6 cellular contexts compared by ENCODE assay signal in genomic region chr2:202575194-202575593, GRCh38. TPM values are rescaled to one million over a fixed set of nuclear protein-coding genes. Genes with fewer than 3 reads are reported as not detected.
DNase-seq lines count a peak whose midpoint lies in the region; ATAC-seq, FAIRE-seq and TF ChIP-seq lines count a peak whose summit lies in the region.
"Not testable (repeated sequence)": the region's sequence is repeated elsewhere in the genome, so short reads cannot be mapped to it uniquely, and the experiment has no call there.

No MANE protein-coding gene starts in this region.

- TF ChIP-seq RAD21 in IMR-90 (IDR thresholded peaks at IDR 0.05; ENCODE audit: low read length); GM12878 (IDR thresholded peaks at IDR 0.05; ENCODE audit: insufficient read depth, low read depth, low read length); HepG2 (CRISPR knock-in tag; IDR thresholded peaks at IDR 0.05): not testable (repeated sequence)

- not testable (repeated sequence) for H3K4me3 ChIP-seq in IMR-90 (ENCODE audit: insufficient read depth, low read depth, low read length); GM12878; HepG2 (replicated peaks in 1 of 3; ENCODE audit: insufficient read depth in 1 of 3, low read depth in 2 of 3, low read length in 3 of 3)
- H3K4me3 ChIP-seq in testis, result peak overlapping the region in 1 of 2 donors; percentile 3

- not testable (repeated sequence) for H3K36me3 Mint-ChIP-seq in WTC11

- not testable (repeated sequence) for H2AK5ac ChIP-seq in IMR-90 (ENCODE audit: low read depth, low read length)

- H3K18ac ChIP-seq in IMR-90 (ENCODE audit: low read depth, low read length), result not testable (repeated sequence)

- RAD21 ChIA-PET in GM12878 (lab: Charles Lee; ENCODE audit: unreplicated experiment), result interaction anchor here (0.8 to 1.0 kb wide), 2 partner anchors 183 to 878 kb away, joined by 3 to 5 read pairs; no protein-coding TSS in a partner anchor

- H3K36me3 ChIP-seq in IMR-90 (ENCODE audit: control insufficient read depth, insufficient read depth, low read length); GM12878 (ENCODE audit: control insufficient read depth in 2 of 2, insufficient read depth in 2 of 2, low read length in 1 of 2); HepG2 (replicated peaks in 1 of 2; ENCODE audit: control insufficient read depth in 1 of 2, insufficient read depth in 2 of 2, low read length in 2 of 2); testis (ENCODE audit: low read depth, missing control alignments): not testable (repeated sequence)

- H4K20me1 ChIP-seq in IMR-90 (ENCODE audit: insufficient read depth, low read length); GM12878 (ENCODE audit: control insufficient read depth, insufficient read depth); HepG2 (ENCODE audit: insufficient read depth, low read length): not testable (repeated sequence)

- H3K9me3 ChIP-seq in IMR-90 (ENCODE audit: control insufficient read depth, insufficient read depth, low read length); GM12878 (replicated peaks; ENCODE audit: control insufficient read depth, insufficient read depth, low read length); HepG2 (ENCODE audit: low read length); testis: not testable (repeated sequence)

- TF ChIP-seq CTCF in IMR-90 (conservative IDR thresholded peaks at IDR 0.05; ENCODE audit: low read depth, low read length); WTC11 (IDR thresholded peaks at IDR 0.05); GM12878 (IDR thresholded peaks at IDR 0.05 in 2 of 3, conservative IDR thresholded peaks at IDR 0.05 in 1 of 3; ENCODE audit: control insufficient read depth in 2 of 3, extremely low read depth in 1 of 3, insufficient read depth in 1 of 3, low read depth in 3 of 3, low read length in 3 of 3); HepG2 (CRISPR knock-in tag; IDR thresholded peaks at IDR 0.05); testis (IDR thresholded peaks at IDR 0.05): not testable (repeated sequence)

- H3K9ac ChIP-seq in IMR-90 (ENCODE audit: low read depth, low read length); GM12878 (ENCODE audit: control insufficient read depth, insufficient read depth, low read length); HepG2 (ENCODE audit: insufficient read depth, low read depth, low read length): not testable (repeated sequence)

- not testable (repeated sequence) for H2BK15ac ChIP-seq in IMR-90 (ENCODE audit: low read depth, low read length)

- H3K4me3 Mint-ChIP-seq in WTC11, result not testable (repeated sequence)

- POLR2A ChIA-PET in IMR-90 (lab: Charles Lee; ENCODE audit: unreplicated experiment); WTC11 (lab: Charles Lee); HepG2 (lab: Yijun Ruan, JAX): not testable (repeated sequence)
- POLR2A ChIA-PET in GM12878 (lab: Charles Lee), result interaction anchor here (1.1 kb wide), 1 partner anchor 878 kb away, joined by 8 read pairs; no protein-coding TSS in a partner anchor

- in situ Hi-C loops in IMR-90 (cut with MboI; ENCODE audit: low sequenced_read_pairs), result loop anchor here (25.0 kb wide), 1 partner anchor 1337 kb away; no protein-coding TSS in a partner anchor
- in situ Hi-C loops in GM12878 (cut with MboI), result loop anchor here (10.0 to 25.0 kb wide), 2 partner anchors 870 to 1237 kb away; no protein-coding TSS in a partner anchor
- in situ Hi-C loops in HepG2 (cut with HindIII; ENCODE audit: extremely low pct_ligation_motif_present, low pct_unique_long_range_greater_than_20kb), result loop anchor here (25.0 kb wide), 2 partner anchors 562 to 1237 kb away; no protein-coding TSS in a partner anchor

- not testable (repeated sequence) for TF ChIP-seq EP300 in GM12878 (IDR thresholded peaks at IDR 0.05; ENCODE audit: borderline replicate concordance in 1 of 2, control insufficient read depth in 1 of 2, low read depth in 2 of 2, low read length in 2 of 2); HepG2 (IDR thresholded peaks at IDR 0.05; ENCODE audit: low read depth in 2 of 2, low read length in 2 of 2); HepG2 (CRISPR knock-in tag; IDR thresholded peaks at IDR 0.05; ENCODE audit: borderline replicate concordance)

- H4K8ac ChIP-seq in IMR-90 (ENCODE audit: low read depth in 2 of 2, low read length in 2 of 2), result not testable (repeated sequence)

- intact Hi-C loops in IMR-90 (cut with micrococcal nuclease) (loop anchor here (10.0 kb wide), 1 partner anchor 460 kb away; no protein-coding TSS in a partner anchor), GM12878 (cut with micrococcal nuclease; ENCODE audit: unreplicated experiment) (loop anchor here (2.0 kb wide), 2 partner anchors 296 to 880 kb away; partner anchors contain the start of gene ICA1L), HepG2 (cut with micrococcal nuclease; ENCODE audit: unreplicated experiment) (loop anchor here (10.0 kb wide), 2 partner anchors 650 to 1240 kb away; no protein-coding TSS in a partner anchor)
- intact Hi-C loops in testis (cut with DNase I; ENCODE audit: low total_unique reads), result not testable (repeated sequence)

- WGBS in IMR-90 (ENCODE audit: extremely low coverage in 2 of 2, insufficient read length in 1 of 2), 2 experiments, result 100% methylated on average over 1 of the region's 5 CpGs; no CpG with 5 or more reads in 1 of the 2 experiments
- WGBS in GM12878 (ENCODE audit: insufficient coverage, insufficient replicate concordance, low lambda C conversion rate, missing lambda C conversion rate), result 78% methylated on average over 5 of the region's 5 CpGs
- WGBS in HepG2 (ENCODE audit: low lambda C conversion rate), result 89% methylated on average over 5 of the region's 5 CpGs
- WGBS in testis, 2 donors, result 51 to 76% methylated on average over 5 of the region's 5 CpGs

- H3K4me1 ChIP-seq in IMR-90 (ENCODE audit: control insufficient read depth, insufficient read depth, low read length); GM12878 (ENCODE audit: control insufficient read depth, insufficient read depth, low read length); testis: not testable (repeated sequence)
- H3K4me1 ChIP-seq in HepG2 (ENCODE audit: insufficient read depth, low read length), result peaks cover 31% of the 10 kb centered on the region

- SMC1A ChIA-PET in GM12878 (lab: Charles Lee; ENCODE audit: uncharacterized antibody, unreplicated experiment), result interaction anchor here (1.1 to 2.9 kb wide), 3 partner anchors 15 to 878 kb away, joined by 3 to 6 read pairs (median 3); no protein-coding TSS in a partner anchor

- not testable (repeated sequence) for H3K9me1 ChIP-seq in IMR-90 (ENCODE audit: insufficient read depth, low read length)

- H4K91ac ChIP-seq in IMR-90 (ENCODE audit: insufficient read depth, low read depth, low read length), result not testable (repeated sequence)

- H3K79me1 ChIP-seq in IMR-90 (ENCODE audit: low read depth in 1 of 2, low read length in 2 of 2), result not testable (repeated sequence)

- not testable (repeated sequence) for H3K23ac ChIP-seq in IMR-90 (ENCODE audit: low read depth, low read length)

- H3K56ac ChIP-seq in IMR-90 (ENCODE audit: extremely low read depth, insufficient read depth, low read length), result not testable (repeated sequence)

- FAIRE-seq in GM12878 (lab: Jason Lieb, UNC); HepG2 (lab: Jason Lieb, UNC): not testable (repeated sequence)

- not testable (repeated sequence) for H2BK5ac ChIP-seq in IMR-90 (ENCODE audit: low read depth, low read length, poor library complexity, severe bottlenecking)

- not testable (repeated sequence) for H3K9me3 Mint-ChIP-seq in WTC11

- H3K14ac ChIP-seq in IMR-90 (replicated peaks; ENCODE audit: low read depth, low read length), result not testable (repeated sequence)

- dilution Hi-C loops in IMR-90 (cut with HindIII; ENCODE audit: low sequenced_read_pairs, unreplicated experiment), result not testable (repeated sequence)

- not testable (repeated sequence) for H3K27me3 ChIP-seq in IMR-90 (ENCODE audit: control insufficient read depth, insufficient read depth, low read length); GM12878 (replicated peaks in 1 of 2; ENCODE audit: control insufficient read depth in 2 of 2, insufficient read depth in 2 of 2, low read length in 1 of 2); HepG2 (ENCODE audit: control insufficient read depth in 1 of 2, insufficient read depth in 2 of 2, low read length in 2 of 2); testis

- not testable (repeated sequence) for H2AK9ac ChIP-seq in IMR-90 (replicated peaks; ENCODE audit: low read depth, low read length, poor library complexity)

- not testable (repeated sequence) for DNase-seq in IMR-90; WTC11 (ENCODE audit: low spot score); GM12878 (ENCODE audit: low read depth, low spot score); HepG2 (ENCODE audit: low spot score)
- peak; percentile 4 to 8 for DNase-seq in erythroblast (lab: John Stamatoyannopoulos, UW)
- DNase-seq in testis, result peak; percentile 59

- H3K27ac ChIP-seq in IMR-90 (ENCODE audit: insufficient read depth, low read length); GM12878 (ENCODE audit: control insufficient read depth, insufficient read depth); HepG2 (ENCODE audit: extremely low read length, insufficient read depth, low read length); testis: not testable (repeated sequence)

- TF ChIP-seq POLR2A in IMR-90 (IDR thresholded peaks at IDR 0.05; ENCODE audit: low read depth, low read length); GM12878 (IDR thresholded peaks at IDR 0.05; ENCODE audit: low read depth, low read length); erythroblast (IDR thresholded peaks at IDR 0.05; ENCODE audit: low read length); HepG2 (IDR thresholded peaks at IDR 0.05; ENCODE audit: insufficient read depth in 1 of 2, low read depth in 2 of 2, low read length in 2 of 2); testis (IDR thresholded peaks at IDR 0.05): not testable (repeated sequence)

- not testable (repeated sequence) for H2BK120ac ChIP-seq in IMR-90 (ENCODE audit: low read depth, low read length)

- H2AFZ ChIP-seq in IMR-90 (replicated peaks; ENCODE audit: low read length, poor library complexity); GM12878 (ENCODE audit: control insufficient read depth, low read depth, low read length); HepG2 (ENCODE audit: low read length): not testable (repeated sequence)

- H2BK20ac ChIP-seq in IMR-90 (ENCODE audit: low read depth, low read length), result not testable (repeated sequence)

- not testable (repeated sequence) for H3K4me2 ChIP-seq in IMR-90 (ENCODE audit: low read depth, low read length); GM12878 (ENCODE audit: control insufficient read depth, insufficient read depth); HepG2 (ENCODE audit: low read depth, low read length)

- CTCF ChIA-PET in IMR-90 (lab: Yijun Ruan, JAX); HepG2 (lab: Yijun Ruan, JAX; ENCODE audit: low intra/inter-chr PET ratio, low total read pairs): not testable (repeated sequence)
- CTCF ChIA-PET in WTC11 (lab: Charles Lee), result interaction anchor here (1.3 kb wide), 1 partner anchor 13 kb away, joined by 7 read pairs; no protein-coding TSS in a partner anchor
- CTCF ChIA-PET in GM12878 (lab: Yijun Ruan, JAX), result interaction anchor here (0.6 to 1.9 kb wide), 8 partner anchors 8 to 878 kb away, joined by 3 to 5 read pairs (median 4); no protein-coding TSS in a partner anchor

- not testable (repeated sequence) for BruUV-seq in IMR-90 (replicated peaks; lab: Mats Ljungman, UMichigan); GM12878 (replicated peaks; lab: Mats Ljungman, UMichigan); HepG2 (replicated peaks; lab: Mats Ljungman, UMichigan)

- H3K4me1 Mint-ChIP-seq in WTC11, result not testable (repeated sequence)

- H3K79me2 ChIP-seq in GM12878 (ENCODE audit: control insufficient read depth, insufficient read depth, low read length); HepG2 (ENCODE audit: insufficient read depth, low read length): not testable (repeated sequence)

- H3K27me3 Mint-ChIP-seq in WTC11 (ENCODE audit: low read depth), result not testable (repeated sequence)

- not testable (repeated sequence) for H3K27ac Mint-ChIP-seq in WTC11

- H4K5ac ChIP-seq in IMR-90 (ENCODE audit: low read depth, low read length), result not testable (repeated sequence)

- ATAC-seq in IMR-90 (ENCODE audit: low read depth); WTC11; GM12878; HepG2: not testable (repeated sequence)

- not testable (repeated sequence) for H3K4ac ChIP-seq in IMR-90 (ENCODE audit: low read depth, low read length)

RNA-seq across cellular contexts. Expression of gene FAM117B, which starts 59.6 kb away (rescaled TPM):
- total RNA-seq in IMR-90 (2012; rRNA removed) (0.54 and 1.1 TPM in 2 replicates), WTC11 (2021) (18.1 to 23.2 TPM (median 23.1 TPM) in 3 replicates), GM12878 (2014; rRNA removed) (3.4 and 3.9 TPM in 2 replicates), GM12878 (2014; rRNA removed; fragmentation: Illumina TruSeq; extraction: Trizol) (3.4 and 3.7 TPM in 2 replicates), GM12878 (2021) (6.7 and 7.6 TPM in 2 replicates), HepG2 (2016; rRNA removed; fragmentation: Illumina TruSeq; extraction: Trizol) (11.0 and 16.6 TPM in 2 replicates), testis (10 to 100 TPM; 28.0 to 34.7 TPM)
- polyA plus RNA-seq in IMR-90 (2012; rRNA removed) (0.66 and 0.79 TPM in 2 replicates), GM12878 (2011; rRNA removed) (4.0 and 4.4 TPM in 2 replicates), GM12878 (2014; fragmentation: Illumina TruSeq; extraction: Trizol) (5.9 and 7.1 TPM in 2 replicates), GM12878 (2014; fragmentation: Nextera tagmentation; extraction: Ambion mirVana) (1 to 10 TPM; 1.6 to 4.1 TPM), GM12878 (2014; rRNA removed) (3.4 and 4.0 TPM in 2 replicates), GM12878 (2016; fragmentation: Nextera tagmentation; extraction: Ambion mirVana) (1 to 10 TPM; 4.4 to 4.7 TPM), HepG2 (2011; rRNA removed) (5.4 and 5.8 TPM in 2 replicates), testis (ENCODE audit: insufficient read depth, low read depth, low replicate concordance) (9.8 TPM)
- 0.32 and 0.38 TPM in 2 replicates for polyA plus RNA-seq in IMR-90 (2012; cell fraction: cytosol; rRNA removed)
- 0.25 and 1.0 TPM in 2 replicates for polyA plus RNA-seq in IMR-90 (2012; cell fraction: nucleus; rRNA removed; ENCODE audit: low replicate concordance)
- total RNA-seq in GM12878 (2013; cell fraction: nucleolus; rRNA removed), result 15.7 and 17.3 TPM in 2 replicates
- polyA plus RNA-seq in GM12878 (2011; ENCODE audit: low read depth), result 0.97 TPM
- 1.8 and 3.1 TPM in 2 replicates for polyA plus RNA-seq in GM12878 (2011; cell fraction: cytosol; rRNA removed)
- polyA plus RNA-seq in GM12878 (2011; cell fraction: nucleus; rRNA removed), result 1.8 and 2.1 TPM in 2 replicates
- 2.2 and 2.8 TPM in 2 replicates for polyA plus RNA-seq in GM12878 (2012)
- 5.4 and 5.8 TPM in 2 replicates for polyA minus RNA-seq in GM12878 (2011; rRNA and poly(A)+ RNA removed)
- 3.0 and 3.5 TPM in 2 replicates for polyA minus RNA-seq in GM12878 (2011; cell fraction: cytosol; rRNA and poly(A)+ RNA removed)
- polyA minus RNA-seq in GM12878 (2011; cell fraction: nucleus; rRNA and poly(A)+ RNA removed), result 2.1 and 6.9 TPM in 2 replicates
- total RNA-seq in HepG2 (2016; cell fraction: cytosol; rRNA removed; fragmentation: Illumina TruSeq; extraction: Trizol; ENCODE audit: low read depth), result 1.6 and 2.4 TPM in 2 replicates
- 10.2 and 16.4 TPM in 2 replicates for total RNA-seq in HepG2 (2016; cell fraction: insoluble cytoplasmic fraction; rRNA removed; fragmentation: Illumina TruSeq; extraction: Trizol)
- 6.3 and 7.3 TPM in 2 replicates for total RNA-seq in HepG2 (2016; cell fraction: membrane; rRNA removed; fragmentation: Illumina TruSeq; extraction: Trizol)
- 11.0 and 12.8 TPM in 2 replicates for total RNA-seq in HepG2 (2016; cell fraction: nucleus; rRNA removed; fragmentation: Illumina TruSeq; extraction: Trizol)
- polyA plus RNA-seq in HepG2 (2011; cell fraction: cytosol; rRNA removed), result 2.6 and 3.3 TPM in 2 replicates
- 4.4 and 5.0 TPM in 2 replicates for polyA plus RNA-seq in HepG2 (2011; cell fraction: nucleus; rRNA removed)
- 8.6 and 14.4 TPM in 2 replicates for polyA plus RNA-seq in HepG2 (2012)
- polyA plus RNA-seq in HepG2 (2016; cell fraction: cytosol; fragmentation: Illumina TruSeq; extraction: Trizol; ENCODE audit: low read depth), result 0.62 and 0.73 TPM in 2 replicates
- polyA plus RNA-seq in HepG2 (2016; cell fraction: insoluble cytoplasmic fraction; fragmentation: Illumina TruSeq; extraction: Trizol; ENCODE audit: low read depth), result 15.0 and 16.0 TPM in 2 replicates
- polyA plus RNA-seq in HepG2 (2016; cell fraction: membrane; fragmentation: Illumina TruSeq; extraction: Trizol; ENCODE audit: low read depth), result 2.6 and 2.9 TPM in 2 replicates
- polyA plus RNA-seq in HepG2 (2016; cell fraction: nucleus; fragmentation: Illumina TruSeq; extraction: Trizol; ENCODE audit: insufficient read depth, low read depth), result 8.1 and 8.7 TPM in 2 replicates
- polyA minus RNA-seq in HepG2 (2011; rRNA and poly(A)+ RNA removed; ENCODE audit: low replicate concordance), result 3.3 and 12.1 TPM in 2 replicates
- 11.2 and 13.2 TPM in 2 replicates for polyA minus RNA-seq in HepG2 (2011; cell fraction: cytosol; rRNA and poly(A)+ RNA removed)
- 19.1 and 19.7 TPM in 2 replicates for polyA minus RNA-seq in HepG2 (2011; cell fraction: nucleus; rRNA and poly(A)+ RNA removed)
